24 cellular contexts compared by ENCODE assay signal in the genomic region with DNA sequence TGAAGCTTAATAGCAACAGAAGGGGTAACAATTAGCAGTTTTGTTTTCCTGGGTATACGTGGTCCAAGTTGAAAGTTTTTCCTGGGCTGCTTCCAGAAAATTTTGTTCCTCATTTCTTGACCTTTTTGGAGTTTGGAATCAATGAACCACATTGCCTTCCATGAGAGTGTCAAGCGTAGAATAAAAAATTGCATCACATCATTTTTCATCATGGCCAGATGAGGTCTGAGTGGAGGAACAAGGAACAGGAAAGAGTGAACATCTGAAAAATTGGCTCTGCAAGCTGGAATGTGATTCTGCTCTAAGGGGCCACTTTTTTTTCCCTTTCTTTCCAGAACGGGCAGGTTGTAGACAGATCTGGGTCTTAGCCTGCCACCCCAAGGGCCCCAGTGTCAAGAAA.
"Had no signal": no experiment of that assay in that cellular context is flagged by ENCODE, and none has a peak within 500 bp of the region (broad histone marks: within the 10 kb centered on the region; RNA-seq: fewer than 3 reads in every experiment).

No MANE protein-coding gene starts in this region.

- H3K36me3 ChIP-seq: Peyer's patch had no signal

- H3K27me3 ChIP-seq: Peyer's patch had no signal

- H3K27ac ChIP-seq: Peyer's patch, RWPE1, VCaP had no signal

- H3K9me3 ChIP-seq: Peyer's patch had no signal

- DNase-seq: activated CD4-positive, alpha-beta T cell treated with anti-CD3 and anti-CD28 coated beads for 4 hours; activated CD8-positive, alpha-beta memory T cell treated with anti-CD3 and anti-CD28 coated beads, Interleukin-2, amount 50 U/mL, for 4 hours; activated CD8-positive, alpha-beta T cell treated with anti-CD3 and anti-CD28 coated beads for 36 hours; activated gamma-delta T cell treated with Interleukin-2 at 50 U/mL for 16 hours; activated naive CD4-positive, alpha-beta T cell treated with anti-CD3 and anti-CD28 coated beads, Interleukin-2, amount 10 ng/mL, durations not matched to agents 7 days and 5 days; activated naive CD8-positive, alpha-beta T cell treated with anti-CD3 and anti-CD28 coated beads for 36 hours; activated T-cell treated with anti-CD3 and anti-CD28 coated beads, Interleukin-2, amount 50 U/mL, for 72 hours; caudate nucleus; MM.1S; NCI-H1105 treated with DMSO at 0.1 percent for 48 hours; NCI-H1436 treated with DMSO at 0.1 percent for 48 hours; NCI-H187; NCI-H2081; NCI-H226; NCI-H526; NCI-H774; Peyer's patch; SHP77 treated with DMSO at 0.1 percent for 48 hours; T-cell; T-helper 2 cell; T1000 had no signal

- ATAC-seq: activated CD4-positive, CD25-positive, alpha-beta regulatory T cell treated with anti-CD3 and anti-CD28 coated beads, Interleukin-2, amount 50 U/mL, for 24 hours; activated CD8-positive, alpha-beta T cell treated with anti-CD3 and anti-CD28 coated beads for 36 hours; activated T-cell treated with anti-CD3 and anti-CD28 coated beads, Interleukin-2, amount 50 U/mL, for 72 hours; T-cell had no signal

- H3K4me3 ChIP-seq: Peyer's patch had no signal

- H3K4me1 ChIP-seq: Peyer's patch had no signal
